In genomic region chr7:135392701-135393100, GRCh38 we compare ENCODE assay signal across 27 cellular contexts.
"Had no signal": no experiment of that assay in that cellular context is flagged by ENCODE, and none has a peak within 500 bp of the region (broad histone marks: within the 10 kb centered on the region; RNA-seq: fewer than 3 reads in every experiment).

No MANE protein-coding gene starts in this region.

- ATAC-seq: activated T-cell treated with anti-CD3 and anti-CD28 coated beads, Interleukin-2, amount 50 U/mL, for 72 hours had no signal

- FAIRE-seq: colon had no signal

- H3K4me3 ChIP-seq: cardiac muscle cell, Peyer's patch, SJCRH30 had no signal

- DNase-seq: activated CD4-positive, alpha-beta memory T cell treated with anti-CD3 and anti-CD28 coated beads for 36 hours; activated CD4-positive, alpha-beta T cell treated with anti-CD3 and anti-CD28 coated beads, Interleukin-2, amount 10 ng/mL, durations not matched to agents 7 days and 5 days; activated CD4-positive, CD25-positive, alpha-beta regulatory T cell; activated gamma-delta T cell treated with Interleukin-2 at 50 U/mL for 16 hours; activated naive CD4-positive, alpha-beta T cell treated with anti-CD3 and anti-CD28 coated beads, Interleukin-2, amount 10 ng/mL, durations not matched to agents 7 days and 5 days; activated naive CD8-positive, alpha-beta T cell treated with anti-CD3 and anti-CD28 coated beads for 36 hours; activated T-cell treated with anti-CD3 and anti-CD28 coated beads for 4 hours; activated T-cell treated with anti-CD3 and anti-CD28 coated beads, Interleukin-2, amount 50 U/mL, for 72 hours; brain microvascular endothelial cell; cerebellar nuclear complex; NCI-H1092; NCI-H1694; NCI-H2029; NCI-H2171; NCI-H2227 treated with DMSO at 0.1 percent for 48 hours; NCI-H446 treated with DMSO at 0.1 percent for 48 hours; NCI-H82; Peyer's patch; Right ventricle myocardium superior; SJCRH30; SK-N-SH; T-helper 1 cell had no signal

- H3K4me1 ChIP-seq: Peyer's patch, SJCRH30 had no signal

- H3K4me2 ChIP-seq: KMS-11, SK-N-SH had no signal

- H3K9me3 ChIP-seq: Peyer's patch, SJCRH30, SK-N-SH had no signal

- H3K27ac ChIP-seq: brain microvascular endothelial cell, cardiac muscle cell, KMS-11, Peyer's patch, RWPE1, SJCRH30, VCaP had no signal
